Comparison of ENCODE assay signal across 1 cellular context in the genomic region with DNA sequence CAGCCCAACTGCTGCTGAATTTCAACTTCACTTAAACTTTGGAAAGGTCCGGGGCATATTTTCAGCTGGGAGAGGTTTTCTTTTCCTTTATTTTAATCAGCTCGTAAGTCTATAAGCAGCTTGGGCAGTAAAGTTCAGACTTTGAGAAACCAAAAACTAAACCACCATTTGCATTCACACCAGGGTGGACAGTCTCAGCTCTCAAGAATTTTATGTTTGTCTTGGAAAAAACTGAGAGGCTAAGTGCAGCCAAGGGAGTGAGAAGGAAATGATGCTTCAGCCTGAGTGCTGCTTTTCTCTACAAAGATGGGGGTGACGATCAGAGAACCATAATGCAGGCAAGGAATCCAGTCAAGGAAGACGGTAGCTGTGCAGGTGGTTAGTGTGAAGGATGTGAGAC.
TF ChIP-seq lines count a peak whose summit lies in the region.

No MANE protein-coding gene starts in this region.

TF ChIP-seq in IMR-90, 13 proteins besides CTCF, POLR2A, EP300 and RAD21 (continued from another document):
- no peak for TF ChIP-seq SMC3 (IDR thresholded peaks at IDR 0.05; ENCODE audit: low read depth, low read length)
- TF ChIP-seq MAFK (IDR thresholded peaks at IDR 0.05; ENCODE audit: low read depth, low read length) = no peak
- no peak for TF ChIP-seq CEBPB (IDR thresholded peaks at IDR 0.05; ENCODE audit: low read depth, low read length)
- TF ChIP-seq BHLHE40 (IDR thresholded peaks at IDR 0.05; ENCODE audit: low read depth, low read length) = no peak
- TF ChIP-seq MAZ (IDR thresholded peaks at IDR 0.05; ENCODE audit: borderline replicate concordance, low read depth, low read length) = no peak
- no peak for TF ChIP-seq FOS (IDR thresholded peaks at IDR 0.05; ENCODE audit: low read depth, low read length)
- no peak for TF ChIP-seq RCOR1 (IDR thresholded peaks at IDR 0.05; ENCODE audit: insufficient replicate concordance, low read length)
- no peak for TF ChIP-seq CHD1 (IDR thresholded peaks at IDR 0.05; ENCODE audit: low read depth, low read length)
- TF ChIP-seq, protein P1, sequence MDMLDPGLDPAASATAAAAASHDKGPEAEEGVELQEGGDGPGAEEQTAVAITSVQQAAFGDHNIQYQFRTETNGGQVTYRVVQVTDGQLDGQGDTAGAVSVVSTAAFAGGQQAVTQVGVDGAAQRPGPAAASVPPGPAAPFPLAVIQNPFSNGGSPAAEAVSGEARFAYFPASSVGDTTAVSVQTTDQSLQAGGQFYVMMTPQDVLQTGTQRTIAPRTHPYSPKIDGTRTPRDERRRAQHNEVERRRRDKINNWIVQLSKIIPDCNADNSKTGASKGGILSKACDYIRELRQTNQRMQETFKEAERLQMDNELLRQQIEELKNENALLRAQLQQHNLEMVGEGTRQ (IDR thresholded peaks at IDR 0.05; ENCODE audit: low read depth, low read length) = no peak
- no peak for TF ChIP-seq MXI1 (IDR thresholded peaks at IDR 0.05; ENCODE audit: borderline replicate concordance, low read depth, low read length)
